Comparison of ENCODE assay signal across 16 cellular contexts in genomic region chr7:99402854-99403253, GRCh38.
"Had no signal": no experiment of that assay in that cellular context is flagged by ENCODE, and none has a peak within 500 bp of the region (broad histone marks: within the 10 kb centered on the region; RNA-seq: fewer than 3 reads in every experiment).

No MANE protein-coding gene starts in this region.

- DNase-seq: activated CD4-positive, alpha-beta T cell treated with anti-CD3 and anti-CD28 coated beads for 4 hours; effector CD8-positive, alpha-beta T cell; gastrocnemius medialis; left ventricle myocardium superior; mesenchymal stem cell; posterior cingulate gyrus; stimulated activated CD4-positive, alpha-beta T cell treated with anti-CD3 and anti-CD28 coated beads, Interleukin-15, amount 100 ng/mL, for 24 hours; stimulated activated CD4-positive, alpha-beta T cell treated with anti-CD3 and anti-CD28 coated beads, Interleukin-4, amount 100 ng/mL, for 24 hours; thyroid gland; uterus had no signal

- H3K27ac ChIP-seq: cardiac muscle cell, coronary artery, gastrocnemius medialis, neutrophil, thyroid gland, uterus, VCaP had no signal

- ATAC-seq: gastrocnemius medialis, left ventricle myocardium superior had no signal

- H3K9me3 ChIP-seq: gastrocnemius medialis, neutrophil, thyroid gland, uterus had no signal

- H3K27ac Mint-ChIP-seq: activated T-helper 1 cell treated with anti-CD3 and anti-CD28 coated beads, Interleukin-12 subunit alpha, Interleukin-12 subunit beta, Interleukin-2, Interleukin-4 antibody, amounts not matched to agents 30 ng/mL and 10 ng/mL and 1 ng/mL, durations not matched to agents 14 hours and 24 hours and 36 hours had no signal

- H3K27me3 ChIP-seq: cardiac muscle cell, gastrocnemius medialis, neutrophil, thyroid gland, uterus had no signal

- H3K4me3 Mint-ChIP-seq: activated T-helper 1 cell treated with anti-CD3 and anti-CD28 coated beads, Interleukin-12 subunit alpha, Interleukin-12 subunit beta, Interleukin-2, Interleukin-4 antibody, amounts not matched to agents 30 ng/mL and 10 ng/mL and 1 ng/mL, durations not matched to agents 14 hours and 24 hours and 36 hours had no signal

- H3K4me3 ChIP-seq: cardiac muscle cell, coronary artery, gastrocnemius medialis, thyroid gland, uterus had no signal

- H3K9me3 Mint-ChIP-seq: activated T-helper 1 cell treated with anti-CD3 and anti-CD28 coated beads, Interleukin-12 subunit alpha, Interleukin-12 subunit beta, Interleukin-2, Interleukin-4 antibody, amounts not matched to agents 30 ng/mL and 10 ng/mL and 1 ng/mL, durations not matched to agents 14 hours and 24 hours and 36 hours had no signal

- H3K36me3 ChIP-seq: uterus had no signal

- FAIRE-seq: astrocyte had no signal
